15 cellular contexts compared by ENCODE assay signal in genomic region chr9:93908591-93909241, GRCh38. TPM values are rescaled to one million over a fixed set of nuclear protein-coding genes. Genes with fewer than 3 reads are reported as not detected.
DNase-seq lines count a peak whose midpoint lies in the region; ATAC-seq, FAIRE-seq and TF ChIP-seq lines count a peak whose summit lies in the region.
"Had no signal": no experiment of that assay in that cellular context is flagged by ENCODE, and none has a peak within 500 bp of the region (broad histone marks: within the 10 kb centered on the region; RNA-seq: fewer than 3 reads in every experiment).

No MANE protein-coding gene starts in this region.

- H3K27me3 Mint-ChIP-seq in activated CD4-positive, alpha-beta memory T cell treated with anti-CD3 and anti-CD28 coated beads for 36 hours = peaks cover 3% of the 10 kb centered on the region

- H3K9ac ChIP-seq in K562 (ENCODE audit: insufficient read depth in 1 of 2, low read depth in 2 of 2, low read length in 2 of 2) = no peak overlapping the region

- DNase-seq in left cardiac atrium (peak; percentile 6), heart right ventricle (no peak), NCI-H187 treated with DMSO at 0.1 percent for 48 hours (lab: John Stamatoyannopoulos, UW) (peak; percentile 7), K562 (ENCODE audit: extremely low read depth in 1 of 4, low spot score in 3 of 4) (peak in 1 of 4 experiments; percentile 28), upper lobe of right lung (peak; percentile 37), DMS79 treated with DMSO at 0.1 percent for 48 hours (lab: John Stamatoyannopoulos, UW) (no peak)
- DNase-seq in activated CD4-positive, alpha-beta memory T cell treated with anti-CD3 and anti-CD28 coated beads for 36 hours = no peak
- DNase-seq: effector memory CD4-positive, alpha-beta T cell; left ventricle myocardium superior; stimulated activated naive CD4-positive, alpha-beta T cell treated with Interleukin-2 at 50 U/mL for 16 hours had no signal

- H3K79me2 ChIP-seq in K562 (ENCODE audit: control insufficient read depth, insufficient read depth, low read length) = no peaks in the 10 kb centered on the region

- H3K36me3 Mint-ChIP-seq in activated CD4-positive, alpha-beta memory T cell treated with anti-CD3 and anti-CD28 coated beads for 36 hours = no peaks in the 10 kb centered on the region

- no peak overlapping the region for H3K27ac ChIP-seq in heart right ventricle
- no peak overlapping the region for H3K27ac ChIP-seq in K562 (ENCODE audit: extremely low read depth, low read depth, low read length)
- no peak overlapping the region for H3K27ac ChIP-seq in upper lobe of right lung
- H3K27ac ChIP-seq: C4-2B, gastroesophageal sphincter had no signal

- H3K4me1 Mint-ChIP-seq in activated CD4-positive, alpha-beta memory T cell treated with anti-CD3 and anti-CD28 coated beads for 36 hours (ENCODE audit: low read depth) = no peaks in the 10 kb centered on the region

- TF ChIP-seq CTCF in heart right ventricle (IDR thresholded peaks at IDR 0.05) (no peak), K562 (IDR thresholded peaks at IDR 0.05 in 2 of 3, conservative IDR thresholded peaks at IDR 0.05 in 1 of 3; ENCODE audit: insufficient read depth in 2 of 3, low read depth in 1 of 3, low read length in 3 of 3) (peak; percentile 50 to 63 (median 59)), upper lobe of right lung (IDR thresholded peaks at IDR 0.05) (no peak)

- H3K27me3 ChIP-seq in heart right ventricle = peaks cover 0 to 29% (median 13%) of the 10 kb centered on the region in 7 donors
- peaks cover 19 to 65% of the 10 kb centered on the region in 2 experiments; a peak in 4 of 5 replicates for H3K27me3 ChIP-seq in K562 (ENCODE audit: control insufficient read depth in 2 of 2, insufficient read depth in 2 of 2, low read length in 2 of 2)
- peaks cover 26% of the 10 kb centered on the region for H3K27me3 ChIP-seq in upper lobe of right lung

- H4K20me1 ChIP-seq in K562 (replicated peaks; ENCODE audit: control insufficient read depth, insufficient read depth, low read length) = no peaks in the 10 kb centered on the region

- H3K4me1 ChIP-seq in heart right ventricle (peaks cover 0 to 2% (median 0%) of the 10 kb centered on the region in 9 donors), K562 (replicated peaks in 1 of 2; ENCODE audit: control insufficient read depth in 2 of 2, insufficient read depth in 2 of 2, low read length in 2 of 2) (peaks cover 0 to 8% of the 10 kb centered on the region in 2 experiments; a peak in 1 of 5 replicates), upper lobe of right lung (no peaks in the 10 kb centered on the region)

- POLR2A ChIA-PET in K562 (lab: Yijun Ruan, JAX) = interaction anchor here (0.6 kb wide), 1 partner anchor 199 kb away, joined by 3 read pairs; no protein-coding TSS in a partner anchor
- POLR2A ChIA-PET in activated CD4-positive, alpha-beta memory T cell treated with anti-CD3 and anti-CD28 coated beads for 36 hours (lab: Charles Lee) = no interaction called here

- H3K9me3 Mint-ChIP-seq in activated CD4-positive, alpha-beta memory T cell treated with anti-CD3 and anti-CD28 coated beads for 36 hours = no peaks in the 10 kb centered on the region

- no peak for TF ChIP-seq EP300 in K562 (IDR thresholded peaks at IDR 0.05; ENCODE audit: low read length)

- in situ Hi-C loops in K562 (cut with MboI) = no loop called here

- H2AFZ ChIP-seq in K562 (ENCODE audit: low read depth, low read length) = no peak overlapping the region

- no peak overlapping the region for H3K4me2 ChIP-seq in K562 (ENCODE audit: insufficient read depth, low read length)

- intact Hi-C loops in left cardiac atrium (cut with DNase I) = no loop called here
- intact Hi-C loops in heart right ventricle (cut with DNase I) = no loop called here
- intact Hi-C loops in K562 (cut with micrococcal nuclease) = loop anchor here (5.0 kb wide), 1 partner anchor 221 kb away; no protein-coding TSS in a partner anchor
- intact Hi-C loops in upper lobe of right lung (cut with DNase I) = no loop called here
- intact Hi-C loops in activated CD4-positive, alpha-beta memory T cell treated with anti-CD3 and anti-CD28 coated beads for 36 hours (cut with micrococcal nuclease) = no loop called here

- ATAC-seq in left cardiac atrium = no peak
- ATAC-seq in heart right ventricle = no peak
- peak; percentile 79 for ATAC-seq in K562
- ATAC-seq in upper lobe of right lung = no peak
- no peak for ATAC-seq in GM21786 (IDR thresholded peaks at IDR 0.05; ENCODE audit: unreplicated experiment)
- ATAC-seq: gastroesophageal sphincter, GM12878, left ventricle myocardium superior had no signal

- no peaks in the 10 kb centered on the region for H3K36me3 ChIP-seq in heart right ventricle
- no peaks in the 10 kb centered on the region for H3K36me3 ChIP-seq in K562 (ENCODE audit: control insufficient read depth, insufficient read depth, low read length)
- no peaks in the 10 kb centered on the region for H3K36me3 ChIP-seq in upper lobe of right lung
- H3K36me3 ChIP-seq: gastroesophageal sphincter had no signal

- FAIRE-seq in K562 (lab: Jason Lieb, UNC) = no peak
- FAIRE-seq: astrocyte, GM12878 had no signal

- H3K4me3 ChIP-seq in heart right ventricle = no peak overlapping the region
- H3K4me3 ChIP-seq in K562 = no peak overlapping the region
- H3K4me3 ChIP-seq in upper lobe of right lung = no peak overlapping the region
- H3K4me3 ChIP-seq: gastroesophageal sphincter, GM12878 had no signal

- H3K9me3 ChIP-seq in heart right ventricle = peaks cover 0 to 11% (median 0%) of the 10 kb centered on the region in 11 donors
- H3K9me3 ChIP-seq in K562 (replicated peaks; ENCODE audit: control insufficient read depth, insufficient read depth, low read depth, low read length) = no peaks in the 10 kb centered on the region
- H3K9me3 ChIP-seq in upper lobe of right lung = no peaks in the 10 kb centered on the region
- H3K9me3 ChIP-seq: gastroesophageal sphincter had no signal

- CTCF ChIA-PET in K562 (lab: Yijun Ruan, JAX; ENCODE audit: low intra/inter-chr PET ratio) = interaction anchor here (0.6 kb wide), 1 partner anchor 749 kb away, joined by 3 read pairs; no protein-coding TSS in a partner anchor
- CTCF ChIA-PET in activated CD4-positive, alpha-beta memory T cell treated with anti-CD3 and anti-CD28 coated beads for 36 hours (lab: Charles Lee) = no interaction called here

- no peak overlapping the region for H3K4me3 Mint-ChIP-seq in activated CD4-positive, alpha-beta memory T cell treated with anti-CD3 and anti-CD28 coated beads for 36 hours

- H3K9me1 ChIP-seq in K562 (ENCODE audit: control insufficient read depth, insufficient read depth, low read length) = no peaks in the 10 kb centered on the region

- H3K27ac Mint-ChIP-seq in activated CD4-positive, alpha-beta memory T cell treated with anti-CD3 and anti-CD28 coated beads for 36 hours = no peak overlapping the region

- peak; percentile 25 to 53; a peak in 2 of 4 replicates for TF ChIP-seq RAD21 in K562 (CRISPR knock-in tag; conservative IDR thresholded peaks at IDR 0.05 in 1 of 2, IDR thresholded peaks at IDR 0.05 in 1 of 2)

- BruUV-seq in K562 (replicated peaks; lab: Mats Ljungman, UMichigan) = no TSS peak

- TF ChIP-seq POLR2A in K562 (conservative IDR thresholded peaks at IDR 0.05) = no peak

- WGBS in heart right ventricle, 2 donors = 62 to 68% methylated on average over 15 of the region's 15 CpGs
- 0% methylated on average over 15 of the region's 15 CpGs for WGBS in K562 (ENCODE audit: insufficient coverage, low coverage, missing lambda C conversion rate)

TF ChIP-seq in K562, 482 proteins besides CTCF, POLR2A, EP300 and RAD21 (continues in another document):
- TF ChIP-seq IFI16 (CRISPR knock-in tag; IDR thresholded peaks at IDR 0.05) (no peak), MEIS2 (IDR thresholded peaks at IDR 0.05; ENCODE audit: partially characterized antibody) (peak; percentile 83), PKNOX1 (IDR thresholded peaks at IDR 0.05) (peak; percentile 85)

RNA-seq across cellular contexts. Expression of gene BARX1, which starts 46.4 kb away (rescaled TPM):
- total RNA-seq in left cardiac atrium (not detected), heart right ventricle (under 1 TPM in 1 of 10 donors, not detected in 9; 0.19 TPM), K562 (2014; rRNA removed) (0.14 TPM in 1 of 2 replicates, not detected in the other), K562 (2014; rRNA removed; fragmentation: Illumina TruSeq; extraction: Trizol) (not detected in 2 replicates), K562 (2015; rRNA removed; fragmentation: Illumina TruSeq; extraction: Trizol) (not detected in 2 replicates), K562 (2021) (0.11 TPM in 1 of 2 replicates, not detected in the other), upper lobe of right lung (not detected)
- polyA plus RNA-seq in heart right ventricle (under 1 TPM in 1 of 2 donors, not detected in 1; 0.06 TPM), K562 (2011; rRNA removed) (not detected in 2 replicates), K562 (2014; fragmentation: Illumina TruSeq; extraction: Trizol) (not detected in 2 replicates), K562 (2014; fragmentation: Nextera tagmentation; extraction: Ambion mirVana) (not detected), K562 (2014; rRNA removed) (0.08 TPM in 1 of 2 replicates, not detected in the other)
- not detected in 2 replicates for total RNA-seq in K562 (2011; cell fraction: chromatin; rRNA removed; ENCODE audit: low replicate concordance)
- not detected in 2 replicates for total RNA-seq in K562 (2011; cell fraction: nucleolus; rRNA removed)
- not detected in 2 replicates for total RNA-seq in K562 (2011; cell fraction: nucleoplasm; rRNA removed)
- not detected in 2 replicates for polyA plus RNA-seq in K562 (2011; cell fraction: cytosol; rRNA removed)
- polyA plus RNA-seq in K562 (2011; cell fraction: nucleus; rRNA removed) = not detected in 2 replicates
- 0.37 TPM in 1 of 2 replicates, not detected in the other for polyA plus RNA-seq in K562 (2012)
- not detected in 2 replicates for polyA minus RNA-seq in K562 (2011; rRNA and poly(A)+ RNA removed)
- not detected in 2 replicates for polyA minus RNA-seq in K562 (2011; cell fraction: cytosol; rRNA and poly(A)+ RNA removed)
- polyA minus RNA-seq in K562 (2011; cell fraction: nucleus; rRNA and poly(A)+ RNA removed) = not detected in 2 replicates
- under 1 TPM; 0.43 to 0.44 TPM for total RNA-seq in activated CD4-positive, alpha-beta memory T cell treated with anti-CD3 and anti-CD28 coated beads for 36 hours
- total RNA-seq: GM12878, left ventricle myocardium superior had no signal
- polyA plus RNA-seq: GM12878 had no signal

Comparison
In these comparisons a context has a peak if more than half of its experiments do, and no peak if none do; other contexts are left out.
1. DNase-seq: peak in left cardiac atrium (single experiment), NCI-H187 treated with DMSO at 0.1 percent for 48 hours (single experiment) and upper lobe of right lung (single experiment); none in heart right ventricle (0 of 2), activated CD4-positive, alpha-beta memory T cell treated with anti-CD3 and anti-CD28 coated beads for 36 hours (single experiment) and DMS79 treated with DMSO at 0.1 percent for 48 hours (single experiment).
2. CTCF ChIP-seq: peak in K562 (3 of 3); none in heart right ventricle (0 of 9) and upper lobe of right lung (single experiment).